8 cellular contexts compared by ENCODE assay signal in genomic region chr17:75394332-75394918, GRCh38. TPM values are rescaled to one million over a fixed set of nuclear protein-coding genes. Genes with fewer than 3 reads are reported as not detected.
DNase-seq lines count a peak whose midpoint lies in the region; ATAC-seq, FAIRE-seq and TF ChIP-seq lines count a peak whose summit lies in the region.

No MANE protein-coding gene starts in this region.

- CTCF ChIA-PET in activated naive CD4-positive, alpha-beta T cell treated with anti-CD3 and anti-CD28 coated beads for 36 hours (lab: Charles Lee), result interaction anchor here (0.7 to 2.2 kb wide), 10 partner anchors 7 to 383 kb away, joined by 3 to 15 read pairs (median 5); partner anchors contain the start of gene SLC25A19
- CTCF ChIA-PET in endothelial cell of umbilical vein (lab: Charles Lee), result interaction anchor here (1.2 to 6.9 kb wide), 12 partner anchors 10 to 154 kb away, joined by 3 to 71 read pairs (median 11); partner anchors contain the start of genes GRB2, MIF4GD and SLC25A19

- DNase-seq in activated naive CD4-positive, alpha-beta T cell treated with anti-CD3 and anti-CD28 coated beads for 36 hours, result no peak
- no peak for DNase-seq in activated naive CD4-positive, alpha-beta T cell treated with Interleukin-2 at 50 U/mL for 16 hours
- DNase-seq in OCI-M1 (lab: John Stamatoyannopoulos, UW) (peak; percentile 59), endothelial cell of umbilical vein (ENCODE audit: low read depth, low spot score) (no peak), ecto neural progenitor cell (ENCODE audit: low spot score) (no peak), NCI-H2227 treated with DMSO at 0.1 percent for 48 hours (lab: John Stamatoyannopoulos, UW) (no peak)

- H3K79me2 ChIP-seq in endothelial cell of umbilical vein (ENCODE audit: control insufficient read depth, insufficient read depth, low read length), result peaks cover 90% of the 10 kb centered on the region
- H3K79me2 ChIP-seq in parathyroid adenoma, result peaks cover 54% of the 10 kb centered on the region

- no peaks in the 10 kb centered on the region for H3K9me1 ChIP-seq in endothelial cell of umbilical vein (replicated peaks; ENCODE audit: control insufficient read depth, extremely low read depth, insufficient read depth, low read length)

- dilution Hi-C loops in endothelial cell of umbilical vein (cut with MboI; ENCODE audit: extremely low pct_ligation_motif_present, low sequenced_read_pairs), result no loop called here

- no peaks in the 10 kb centered on the region for H3K9me3 Mint-ChIP-seq in activated naive CD4-positive, alpha-beta T cell treated with anti-CD3 and anti-CD28 coated beads for 36 hours

- H3K36me3 Mint-ChIP-seq in activated naive CD4-positive, alpha-beta T cell treated with anti-CD3 and anti-CD28 coated beads for 36 hours (ENCODE audit: low read depth), result peaks cover 22% of the 10 kb centered on the region

- H3K27me3 Mint-ChIP-seq in activated naive CD4-positive, alpha-beta T cell treated with anti-CD3 and anti-CD28 coated beads for 36 hours (ENCODE audit: low read depth), result no peaks in the 10 kb centered on the region

- H3K9me3 ChIP-seq in endothelial cell of umbilical vein (replicated peaks; ENCODE audit: control insufficient read depth, insufficient read depth, low read length) (no peaks in the 10 kb centered on the region), parathyroid adenoma (ENCODE audit: control insufficient read depth, low read length) (no peaks in the 10 kb centered on the region)

- POLR2A ChIA-PET in endothelial cell of umbilical vein (lab: Charles Lee), result interaction anchor here (0.7 to 3.2 kb wide), 5 partner anchors 12 to 128 kb away, joined by 3 to 11 read pairs (median 3); partner anchors contain the start of gene MIF4GD

- H3K4me2 ChIP-seq in endothelial cell of umbilical vein (ENCODE audit: insufficient read depth, low read length) (peak overlapping the region; percentile 98), parathyroid adenoma (ENCODE audit: low read length) (peak overlapping the region; percentile 89)

- peak overlapping the region; percentile 66 for H3K27ac Mint-ChIP-seq in activated naive CD4-positive, alpha-beta T cell treated with anti-CD3 and anti-CD28 coated beads for 36 hours

- H3K4me1 ChIP-seq in endothelial cell of umbilical vein (ENCODE audit: control insufficient read depth, extremely low read depth, insufficient read depth, low read length) (peaks cover 26% of the 10 kb centered on the region), parathyroid adenoma (peaks cover 27% of the 10 kb centered on the region)

- H3K4me1 Mint-ChIP-seq in activated naive CD4-positive, alpha-beta T cell treated with anti-CD3 and anti-CD28 coated beads for 36 hours (ENCODE audit: low read depth), result peaks cover 80% of the 10 kb centered on the region

- FAIRE-seq in endothelial cell of umbilical vein (lab: Jason Lieb, UNC), result no peak

- BruUV-seq in endothelial cell of umbilical vein (replicated peaks; lab: Mats Ljungman, UMichigan), result TSS peak; percentile 85

- H3K36me3 ChIP-seq in endothelial cell of umbilical vein (ENCODE audit: control insufficient read depth in 2 of 2, extremely low read depth in 1 of 2, insufficient read depth in 2 of 2, low read length in 2 of 2), result no peaks in the 10 kb centered on the region
- no peaks in the 10 kb centered on the region for H3K36me3 ChIP-seq in parathyroid adenoma (ENCODE audit: control insufficient read depth, insufficient read depth, low read length)

- intact Hi-C loops in activated naive CD4-positive, alpha-beta T cell treated with anti-CD3 and anti-CD28 coated beads for 36 hours (cut with micrococcal nuclease), result loop anchor here (2.0 kb wide), 1 partner anchor 50 kb away; no protein-coding TSS in a partner anchor
- intact Hi-C loops in endothelial cell of umbilical vein (cut with micrococcal nuclease), result no loop called here

- TF ChIP-seq CTCF in endothelial cell of umbilical vein (IDR thresholded peaks at IDR 0.05; ENCODE audit: extremely low read depth in 1 of 2, insufficient read depth in 1 of 2, low read depth in 1 of 2, low read length in 2 of 2) (no peak), parathyroid adenoma (IDR thresholded peaks at IDR 0.05) (no peak)

- peak overlapping the region; percentile 93 for H3K4me3 Mint-ChIP-seq in activated naive CD4-positive, alpha-beta T cell treated with anti-CD3 and anti-CD28 coated beads for 36 hours

- H3K4me3 ChIP-seq in endothelial cell of umbilical vein (replicated peaks in 1 of 3; ENCODE audit: insufficient read depth in 1 of 3, low read depth in 1 of 3, low read length in 3 of 3) (peak overlapping the region; percentile 73 to 77 (median 76)), parathyroid adenoma (ENCODE audit: low read depth, low read length) (peak overlapping the region; percentile 67)

- H4K20me1 ChIP-seq in endothelial cell of umbilical vein (replicated peaks; ENCODE audit: control insufficient read depth, extremely low read depth, insufficient read depth, low read length), result no peaks in the 10 kb centered on the region

- peak overlapping the region; percentile 41 for H3K27ac ChIP-seq in endothelial cell of umbilical vein (ENCODE audit: insufficient read depth, low read depth, low read length)
- peak overlapping the region; percentile 91 for H3K27ac ChIP-seq in parathyroid adenoma

- ATAC-seq in GM19023 (IDR thresholded peaks at IDR 0.05; ENCODE audit: unreplicated experiment), result no peak

- no peak for TF ChIP-seq POLR2A in endothelial cell of umbilical vein (IDR thresholded peaks at IDR 0.05; ENCODE audit: low read depth, low read length)

- H3K27me3 ChIP-seq in endothelial cell of umbilical vein (ENCODE audit: control insufficient read depth in 2 of 2, insufficient read depth in 2 of 2, low read length in 2 of 2) (no peaks in the 10 kb centered on the region), parathyroid adenoma (ENCODE audit: control insufficient read depth, insufficient read depth, low read length) (no peaks in the 10 kb centered on the region)

- H3K9ac ChIP-seq in endothelial cell of umbilical vein (replicated peaks; ENCODE audit: extremely low read depth, insufficient read depth, low read length) (peak overlapping the region; percentile 77), parathyroid adenoma (no peak overlapping the region)

- H2AFZ ChIP-seq in endothelial cell of umbilical vein (ENCODE audit: low read depth, low read length) (peak overlapping the region; percentile 77), parathyroid adenoma (peak overlapping the region; percentile 84)

TF ChIP-seq in endothelial cell of umbilical vein, 7 proteins besides CTCF, POLR2A, EP300 and RAD21:
- TF ChIP-seq MAX (IDR thresholded peaks at IDR 0.05; ENCODE audit: insufficient read depth, insufficient read length) (no peak), GATA2 (IDR thresholded peaks at IDR 0.05; ENCODE audit: insufficient read depth, insufficient read length, low read depth, low read length) (no peak), FOS (IDR thresholded peaks at IDR 0.05; ENCODE audit: borderline replicate concordance, insufficient read depth, low read length) (no peak), MYC (IDR thresholded peaks at IDR 0.05; ENCODE audit: low read depth, low read length) (no peak), POLR2AphosphoS5 (IDR thresholded peaks at IDR 0.05; ENCODE audit: insufficient read depth, low read depth, low read length) (no peak), EZH2 (IDR thresholded peaks at IDR 0.05; ENCODE audit: borderline replicate concordance, low read depth, low read length, severe bottlenecking) (no peak), JUN (IDR thresholded peaks at IDR 0.05; ENCODE audit: borderline replicate concordance, insufficient read depth, insufficient read length, low read depth) (no peak)

RNA-seq across cellular contexts. Expression of gene GRB2, which starts 11.1 kb away (rescaled TPM):
- 100 to 1,000 TPM; 166 to 169 TPM for total RNA-seq in activated naive CD4-positive, alpha-beta T cell treated with anti-CD3 and anti-CD28 coated beads for 36 hours
- 93.9 and 94.8 TPM in 2 replicates for total RNA-seq in endothelial cell of umbilical vein
- polyA plus RNA-seq in endothelial cell of umbilical vein, result 41.8 and 51.5 TPM in 2 replicates
- polyA plus RNA-seq in endothelial cell of umbilical vein (2011; cell fraction: cytosol; rRNA removed), result 65.2 and 76.7 TPM in 2 replicates
- polyA plus RNA-seq in endothelial cell of umbilical vein (2011; cell fraction: nucleus; rRNA removed), result 35.4 and 39.0 TPM in 2 replicates
- polyA plus RNA-seq in endothelial cell of umbilical vein (2012), result 78.0 and 101 TPM in 2 replicates
- 49.6 and 54.7 TPM in 2 replicates for polyA minus RNA-seq in endothelial cell of umbilical vein
- polyA minus RNA-seq in endothelial cell of umbilical vein (2011; cell fraction: cytosol; rRNA and poly(A)+ RNA removed), result 19.7 TPM
- 25.7 and 26.0 TPM in 2 replicates for polyA minus RNA-seq in endothelial cell of umbilical vein (2011; cell fraction: nucleus; rRNA and poly(A)+ RNA removed)
